Comparison of ENCODE assay signal across 1 cellular context in genomic region chr19:40747536-40747935, GRCh38.
TF ChIP-seq lines count a peak whose summit lies in the region.

No MANE protein-coding gene starts in this region.

TF ChIP-seq in GM12878, 131 proteins besides CTCF, POLR2A, EP300 and RAD21:
- TF ChIP-seq SRF (IDR thresholded peaks at IDR 0.05; ENCODE audit: low read depth in 2 of 2, low read length in 2 of 2) (no peak), HDAC6 (IDR thresholded peaks at IDR 0.05; ENCODE audit: unreplicated experiment) (no peak), E2F4 (IDR thresholded peaks at IDR 0.05; ENCODE audit: low read depth, low read length) (no peak), FOXK2 (IDR thresholded peaks at IDR 0.05) (no peak), NFYA (IDR thresholded peaks at IDR 0.05; ENCODE audit: borderline replicate concordance, low read depth, low read length) (no peak), CBX3 (IDR thresholded peaks at IDR 0.05; ENCODE audit: borderline replicate concordance, low read depth) (no peak), MAX (IDR thresholded peaks at IDR 0.05; ENCODE audit: low read depth, low read length) (no peak), CHD2 (IDR thresholded peaks at IDR 0.05; ENCODE audit: borderline replicate concordance, low read depth, low read length) (no peak), BCL3 (IDR thresholded peaks at IDR 0.05; ENCODE audit: borderline replicate concordance, insufficient read depth, low read depth, low read length, poor library complexity, severe bottlenecking) (no peak), SIX5 (IDR thresholded peaks at IDR 0.05; ENCODE audit: low read depth, low read length, severe bottlenecking) (no peak), EZH2 (IDR thresholded peaks at IDR 0.05; ENCODE audit: borderline replicate concordance, control insufficient read depth, low read depth, low read length) (no peak), MEF2B (IDR thresholded peaks at IDR 0.05; ENCODE audit: partially characterized antibody, poor library complexity, severe bottlenecking) (no peak), RAD51 (IDR thresholded peaks at IDR 0.05) (no peak), MTA3 (IDR thresholded peaks at IDR 0.05; ENCODE audit: borderline replicate concordance, low read length) (no peak), BMI1 (IDR thresholded peaks at IDR 0.05; ENCODE audit: borderline replicate concordance) (no peak), NKRF (conservative IDR thresholded peaks at IDR 0.05) (no peak), HDAC2 (IDR thresholded peaks at IDR 0.05) (no peak), IRF3 (IDR thresholded peaks at IDR 0.05) (no peak)
